ENCODE assay signal across 9 cellular contexts in the genomic region with DNA sequence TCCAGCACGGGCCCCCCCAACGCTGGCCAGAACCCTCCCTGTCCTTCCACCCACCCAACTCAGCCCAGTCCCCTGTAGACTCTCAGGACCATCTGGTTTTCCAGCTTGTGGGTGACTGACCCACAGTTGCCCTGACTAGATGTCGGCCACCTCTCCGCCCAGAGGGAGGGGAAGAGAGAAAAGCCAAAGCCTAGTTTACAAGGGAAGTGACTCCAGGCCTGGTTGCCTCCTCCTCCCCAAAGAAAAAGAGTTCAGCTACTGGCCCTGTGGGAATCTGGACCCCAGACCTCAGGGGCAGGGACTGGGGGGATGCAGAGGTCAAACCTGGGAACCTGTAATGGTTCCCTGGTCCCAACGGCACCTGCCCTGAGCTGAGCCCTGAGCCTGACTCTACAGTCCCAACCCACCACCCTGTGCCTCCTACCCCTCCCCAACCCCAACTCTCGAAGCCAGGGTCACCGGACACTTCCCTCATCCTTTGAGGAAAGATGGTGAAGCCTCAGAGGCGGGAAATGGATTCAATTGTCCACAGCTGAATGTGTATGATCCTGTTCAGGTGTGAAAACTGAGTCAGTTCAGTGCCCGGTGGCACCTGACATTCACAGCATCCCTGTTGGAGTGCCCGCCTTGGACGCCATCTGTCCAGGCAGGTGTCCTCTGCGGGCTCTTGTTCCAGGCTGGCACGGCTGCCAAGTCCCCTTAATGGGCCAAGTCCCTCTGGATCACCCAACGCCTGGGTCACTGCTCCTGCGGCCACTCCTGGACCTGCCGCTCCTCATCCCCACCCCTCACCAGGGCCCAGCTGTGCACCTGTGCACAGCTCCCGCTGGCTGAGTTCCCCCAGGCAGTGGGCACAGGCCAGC. TPM values are rescaled to one million over a fixed set of nuclear protein-coding genes. Genes with fewer than 3 reads are reported as not detected.
A peak's percentile ranks its signal among the peaks of the same experiment; 100 is the strongest.
DNase-seq lines count a peak whose midpoint lies in the region; ATAC-seq and TF ChIP-seq lines count a peak whose summit lies in the region.
"Had no signal": no experiment of that assay in that cellular context is flagged by ENCODE, and none has a peak within 500 bp of the region (broad histone marks: within the 10 kb centered on the region; RNA-seq: fewer than 3 reads in every experiment).

No MANE protein-coding gene starts in this region.

- H3K9me3 ChIP-seq in spleen: no peaks in the 10 kb centered on the region

- no peak overlapping the region for H3K27ac Mint-ChIP-seq in effector memory CD8-positive, alpha-beta T cell

- peak overlapping the region; percentile 33 for H3K27ac ChIP-seq in HL-60 (replicated peaks)
- H3K27ac ChIP-seq in spleen: peak overlapping the region in 7 of 8 donors; percentile 65 to 86 (median 81)

- H3K4me3 ChIP-seq in HL-60 (replicated peaks; ENCODE audit: insufficient read depth, low read length) (no peak overlapping the region), spleen (peak overlapping the region in 1 of 8 donors; percentile 30)

- no peaks in the 10 kb centered on the region for H3K36me3 ChIP-seq in spleen

- peak in 1 of 2 experiments; percentile 21 for DNase-seq in HL-60 (ENCODE audit: low read depth in 1 of 2, low spot score in 1 of 2)
- DNase-seq in SKM-1 (lab: John Stamatoyannopoulos, UW; ENCODE audit: unreplicated experiment): peak; percentile 54
- DNase-seq in left cardiac atrium: peak; percentile 26
- DNase-seq in spleen: peak; percentile 78
- no peak for DNase-seq in activated CD4-positive, alpha-beta T cell treated with anti-CD3 and anti-CD28 coated beads for 48 hours
- no peak for DNase-seq in effector memory CD8-positive, alpha-beta T cell

- peak; percentile 25 to 41 for ATAC-seq in left cardiac atrium
- no peak for ATAC-seq in HG03521 (IDR thresholded peaks at IDR 0.05; ENCODE audit: unreplicated experiment)
- ATAC-seq in effector memory CD8-positive, alpha-beta T cell (replicated peaks): no peak
- no peak for ATAC-seq in HG02798 (IDR thresholded peaks at IDR 0.05; ENCODE audit: poor library complexity, unreplicated experiment)

- WGBS in spleen, 5 donors: 55 to 75% (median 61%) methylated on average over 11 to 17 of the region's 17 CpGs

- no peak for TF ChIP-seq CTCF in HL-60 (IDR thresholded peaks at IDR 0.05; ENCODE audit: insufficient read depth, low read length)
- no peak for TF ChIP-seq CTCF in spleen (IDR thresholded peaks at IDR 0.05 in 8 of 11, conservative IDR thresholded peaks at IDR 0.05 in 3 of 11)

- H3K4me1 ChIP-seq in spleen: peaks cover 61 to 91% (median 77%) of the 10 kb centered on the region in 6 donors

- no peak overlapping the region for H3K4me3 Mint-ChIP-seq in effector memory CD8-positive, alpha-beta T cell

- peaks cover 4 to 19% of the 10 kb centered on the region in 2 donors for H3K27me3 Mint-ChIP-seq in effector memory CD8-positive, alpha-beta T cell

- intact Hi-C loops in left cardiac atrium (cut with DNase I) (loop anchor here in 1 of 2 donors (10.0 kb wide), 1 partner anchor 317 kb away; no protein-coding TSS in a partner anchor), spleen (cut with DNase I; ENCODE audit: low total_unique reads) (no loop called here)

- no peak for TF ChIP-seq POLR2A in spleen (IDR thresholded peaks at IDR 0.05)

- peaks cover 12% of the 10 kb centered on the region in 2 donors for H3K4me1 Mint-ChIP-seq in effector memory CD8-positive, alpha-beta T cell (ENCODE audit: low read depth in 2 of 2)

- H3K27me3 ChIP-seq in HL-60 (ENCODE audit: insufficient read depth, poor library complexity, severe bottlenecking) (no peaks in the 10 kb centered on the region), spleen (replicated peaks in 1 of 7) (no peaks in the 10 kb centered on the region)

- peaks cover 6 to 12% of the 10 kb centered on the region in 2 donors for H3K9me3 Mint-ChIP-seq in effector memory CD8-positive, alpha-beta T cell

- peaks cover 17% of the 10 kb centered on the region for H3K36me3 Mint-ChIP-seq in effector memory CD8-positive, alpha-beta T cell (ENCODE audit: insufficient read depth)

RNA-seq across cellular contexts. Expression of gene WNT7B, which starts 21.0 kb away (rescaled TPM):
- not detected for total RNA-seq in left cardiac atrium
- not detected for total RNA-seq in spleen
- not detected for polyA plus RNA-seq in spleen
- total RNA-seq: mesenteric fat pad had no signal

Comparison
In these comparisons a context has a peak if more than half of its experiments do, and no peak if none do; other contexts are left out.
1. DNase-seq: peak in SKM-1 (single experiment), left cardiac atrium (single experiment) and spleen (single experiment); none in activated CD4-positive, alpha-beta T cell treated with anti-CD3 and anti-CD28 coated beads for 48 hours (single experiment) and effector memory CD8-positive, alpha-beta T cell (0 of 3).
2. ATAC-seq: peak in left cardiac atrium (2 of 2); none in HG03521 (single experiment), effector memory CD8-positive, alpha-beta T cell (single experiment) and HG02798 (single experiment).